In the genomic region with DNA sequence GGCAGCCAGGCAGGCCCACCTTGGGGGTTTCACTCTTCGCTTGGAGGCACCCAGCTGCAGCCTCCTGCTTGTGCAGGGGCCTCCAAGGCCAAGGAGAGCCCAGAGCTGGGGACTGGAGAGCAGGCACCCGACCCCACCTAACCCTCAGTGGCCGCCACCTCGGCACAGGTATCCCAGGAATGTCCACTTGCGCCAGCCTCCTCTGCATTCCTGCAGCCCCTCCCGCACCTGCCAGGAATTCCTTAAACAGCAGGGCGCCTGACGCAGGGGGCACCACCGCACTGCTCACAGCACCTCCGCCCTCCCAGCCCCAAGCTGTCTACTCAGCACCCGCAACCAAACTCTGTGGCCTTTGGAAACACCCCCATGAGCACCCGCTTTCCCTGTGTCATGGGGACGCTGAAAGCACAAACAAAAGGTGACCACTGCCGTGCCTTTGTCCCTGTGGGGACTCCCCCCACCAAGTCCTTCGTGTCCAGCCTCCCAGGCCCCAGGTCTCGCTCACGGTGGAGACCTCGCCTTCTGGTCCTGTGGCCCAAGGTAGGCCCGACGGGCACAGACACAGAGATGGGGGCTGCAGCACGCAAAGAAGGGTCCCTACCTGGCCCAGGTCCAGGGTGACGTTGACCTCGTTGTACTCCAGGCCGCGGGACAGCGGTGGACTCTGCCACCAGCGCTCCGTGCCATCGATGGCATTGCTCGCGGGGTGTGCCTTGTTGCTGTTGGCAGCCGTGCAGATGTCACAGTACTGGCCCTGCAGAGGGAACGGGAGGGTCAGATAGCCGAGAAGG, we compare ENCODE assay signal across 12 cellular contexts. TPM values are rescaled to one million over a fixed set of nuclear protein-coding genes. Genes with fewer than 3 reads are reported as not detected.
DNase-seq lines count a peak whose midpoint lies in the region; ATAC-seq and TF ChIP-seq lines count a peak whose summit lies in the region.
"Had no signal": no experiment of that assay in that cellular context is flagged by ENCODE, and none has a peak within 500 bp of the region (broad histone marks: within the 10 kb centered on the region; RNA-seq: fewer than 3 reads in every experiment).

No MANE protein-coding gene starts in this region.

- H3K36me3 ChIP-seq in ES-I3 (ENCODE audit: insufficient read depth, low read length), result no peaks in the 10 kb centered on the region; the same call in 1 of the 2 replicates
- peaks cover 0 to 15% (median 3%) of the 10 kb centered on the region in 4 donors for H3K36me3 ChIP-seq in sigmoid colon
- H3K36me3 ChIP-seq: breast epithelium had no signal

- ATAC-seq in HG03342 (IDR thresholded peaks at IDR 0.05; ENCODE audit: unreplicated experiment), result no peak
- no peak for ATAC-seq in GM19463 (IDR thresholded peaks at IDR 0.05; ENCODE audit: unreplicated experiment)
- no peak for ATAC-seq in T-helper 17 cell

- intact Hi-C loops in sigmoid colon (cut with DNase I), result no loop called here

- WGBS in sigmoid colon, 2 donors, result 73 to 88% methylated on average over 34 of the region's 34 CpGs

- H3K27ac Mint-ChIP-seq in brain (peak overlapping the region; percentile 73 to 93 (median 90)), T-helper 17 cell (no peak overlapping the region)

- H3K27me3 Mint-ChIP-seq in brain (no peaks in the 10 kb centered on the region), T-helper 17 cell (peaks cover 21% of the 10 kb centered on the region)

- TF ChIP-seq CTCF in brain (conservative IDR thresholded peaks at IDR 0.05) (no peak), sigmoid colon (IDR thresholded peaks at IDR 0.05) (no peak)

- H3K27me3 ChIP-seq in sigmoid colon, result no peaks in the 10 kb centered on the region
- H3K27me3 ChIP-seq: breast epithelium had no signal

- TF ChIP-seq EP300 in sigmoid colon (IDR thresholded peaks at IDR 0.05), result no peak

- no peaks in the 10 kb centered on the region for H3K9me3 ChIP-seq in ES-I3 (ENCODE audit: control insufficient read depth, insufficient read depth, low read length)
- no peaks in the 10 kb centered on the region for H3K9me3 ChIP-seq in sigmoid colon
- no peaks in the 10 kb centered on the region for H3K9me3 ChIP-seq in T-helper 17 cell (ENCODE audit: control insufficient read depth, low read length, poor library complexity, severe bottlenecking)
- H3K9me3 ChIP-seq: breast epithelium had no signal

- H3K4me1 ChIP-seq in ES-I3 (ENCODE audit: insufficient read depth, low read length) (peaks cover 62% of the 10 kb centered on the region), sigmoid colon (peaks cover 0 to 95% (median 87%) of the 10 kb centered on the region in 4 donors)

- TF ChIP-seq POLR2A in sigmoid colon (IDR thresholded peaks at IDR 0.05), result no peak

- peak overlapping the region; percentile 95 to 99 (median 98) for H3K27ac ChIP-seq in sigmoid colon

- H3K4me3 ChIP-seq in sigmoid colon, result no peak overlapping the region
- H3K4me3 ChIP-seq: breast epithelium had no signal

- no peaks in the 10 kb centered on the region for H3K9me3 Mint-ChIP-seq in brain
- H3K9me3 Mint-ChIP-seq: neural crest cell had no signal

- no peaks in the 10 kb centered on the region for H3K36me3 Mint-ChIP-seq in brain
- H3K36me3 Mint-ChIP-seq in T-helper 17 cell (ENCODE audit: low read depth), result no peaks in the 10 kb centered on the region

- H3K4me3 Mint-ChIP-seq in brain, result no peak overlapping the region
- no peak overlapping the region for H3K4me3 Mint-ChIP-seq in T-helper 17 cell
- H3K4me3 Mint-ChIP-seq: neural crest cell had no signal

- peak; percentile 81 for DNase-seq in iPS-NIHi11 (ENCODE audit: low spot score)
- DNase-seq in sigmoid colon, result peak; percentile 69
- no peak for DNase-seq in RPMI8226
- no peak for DNase-seq in T-helper 17 cell
- DNase-seq: activated CD8-positive, alpha-beta memory T cell treated with anti-CD3 and anti-CD28 coated beads, Interleukin-2, amount 50 U/mL, for 4 hours; foreskin melanocyte had no signal

- H3K9ac ChIP-seq in ES-I3 (ENCODE audit: low read depth, low read length), result peak overlapping the region; percentile 13; the same call in 1 of the 2 replicates

- H3K4me1 Mint-ChIP-seq in brain, result peaks cover 52% of the 10 kb centered on the region
- H3K4me1 Mint-ChIP-seq in T-helper 17 cell, result no peaks in the 10 kb centered on the region
- H3K4me1 Mint-ChIP-seq: neural crest cell had no signal

RNA-seq across cellular contexts. Expression of a gene that starts 5.1 kb away (rescaled TPM):
- polyA plus RNA-seq in brain (ENCODE audit: insufficient read depth, low read depth, low replicate concordance), result 17.5 TPM
- total RNA-seq in sigmoid colon, result 100 to 1,000 TPM in 3 of 4 donors, 10 to 100 TPM in 1; 53.5 to 409 (median 134) TPM
- 10 to 100 TPM in 1 of 3 donors, 1 to 10 TPM in 2; 1.8 to 56.5 (median 3.2) TPM for polyA plus RNA-seq in sigmoid colon
- under 1 TPM; 0.50 to 0.72 TPM for total RNA-seq in T-helper 17 cell

RNA-seq across cellular contexts. Expression of a gene that starts 24.9 kb away (rescaled TPM):
- 5,928 TPM for polyA plus RNA-seq in brain (ENCODE audit: insufficient read depth, low read depth, low replicate concordance)
- 1,000 to 10,000 TPM; 2,383 to 8,235 (median 5,456) TPM for total RNA-seq in sigmoid colon
- polyA plus RNA-seq in sigmoid colon, result 1,000 to 10,000 TPM; 2,794 to 6,260 (median 4,441) TPM
- 1,000 to 10,000 TPM; 2,821 to 2,836 TPM for total RNA-seq in T-helper 17 cell

RNA-seq across cellular contexts. Expression of a gene that starts 45.1 kb away (rescaled TPM):
- 12.0 TPM for polyA plus RNA-seq in brain (ENCODE audit: insufficient read depth, low read depth, low replicate concordance)
- 1 to 10 TPM; 1.8 to 6.5 (median 4.2) TPM for total RNA-seq in sigmoid colon
- polyA plus RNA-seq in sigmoid colon, result 1 to 10 TPM; 3.5 to 6.9 (median 3.6) TPM
- 1 to 10 TPM; 4.5 to 5.6 TPM for total RNA-seq in T-helper 17 cell

RNA-seq across cellular contexts. Expression of a gene that starts 59.2 kb away (rescaled TPM):
- polyA plus RNA-seq in brain (ENCODE audit: insufficient read depth, low read depth, low replicate concordance), result 170 TPM
- total RNA-seq in sigmoid colon, result 100 to 1,000 TPM; 100 to 130 (median 119) TPM
- 100 to 1,000 TPM in 1 of 3 donors, 10 to 100 TPM in 2; 61.3 to 102 (median 77.7) TPM for polyA plus RNA-seq in sigmoid colon
- 10 to 100 TPM; 47.3 to 54.2 TPM for total RNA-seq in T-helper 17 cell

Comparison
In these comparisons a context has a peak if more than half of its experiments do, and no peak if none do; other contexts are left out.
1. DNase-seq: peak in iPS-NIHi11 (single experiment) and sigmoid colon (single experiment); none in RPMI8226 (single experiment) and T-helper 17 cell (0 of 3).
2. RNA of a gene that starts 5.1 kb away (total RNA-seq): 53.5 to 409 TPM in sigmoid colon; 0.50 to 0.72 TPM in T-helper 17 cell; every median in the first group is over 10 times any median in the second.